18 cellular contexts compared by ENCODE assay signal in the genomic region with DNA sequence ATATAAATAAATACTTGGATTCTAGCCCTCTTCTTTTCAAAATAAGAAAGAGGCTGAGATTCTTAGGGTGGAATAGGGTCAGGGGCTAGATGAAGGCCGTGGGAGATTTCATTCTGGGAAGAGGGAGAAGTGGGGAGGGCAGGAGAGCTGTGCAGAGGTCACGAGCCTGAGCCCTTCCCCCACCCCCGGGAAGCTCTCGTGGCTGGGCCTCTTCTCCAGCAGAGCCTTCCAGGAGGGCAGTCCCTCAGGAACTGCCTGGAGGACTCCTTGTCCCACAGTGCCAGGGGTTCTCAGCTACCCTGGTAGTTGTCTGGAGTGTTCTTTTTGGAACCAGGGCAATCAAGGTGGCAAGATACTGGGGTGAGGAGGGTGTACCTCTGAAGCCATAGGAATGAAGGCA.
DNase-seq lines count a peak whose midpoint lies in the region; ATAC-seq and TF ChIP-seq lines count a peak whose summit lies in the region.
"Had no signal": no experiment of that assay in that cellular context is flagged by ENCODE, and none has a peak within 500 bp of the region (broad histone marks: within the 10 kb centered on the region; RNA-seq: fewer than 3 reads in every experiment).

No MANE protein-coding gene starts in this region.

- no peak overlapping the region for H4K91ac ChIP-seq in IMR-90 (ENCODE audit: insufficient read depth, low read depth, low read length)

- TF ChIP-seq RAD21 in IMR-90 (IDR thresholded peaks at IDR 0.05; ENCODE audit: low read length) = no peak

- H3K4me2 ChIP-seq in IMR-90 (ENCODE audit: low read depth, low read length) = no peak overlapping the region; the same call in 1 of the 2 replicates

- dilution Hi-C loops in IMR-90 (cut with HindIII; ENCODE audit: low sequenced_read_pairs, unreplicated experiment) = no loop called here

- no TSS peak for BruUV-seq in IMR-90 (replicated peaks; lab: Mats Ljungman, UMichigan)

- TF ChIP-seq POLR2A in IMR-90 (IDR thresholded peaks at IDR 0.05; ENCODE audit: low read depth, low read length) (no peak), heart left ventricle (IDR thresholded peaks at IDR 0.05) (no peak)

- H3K14ac ChIP-seq in IMR-90 (replicated peaks; ENCODE audit: low read depth, low read length) = peak overlapping the region; percentile 65; the same call in 1 of the 2 replicates

- no peak overlapping the region for H3K4me3 Mint-ChIP-seq in T-helper 2 cell treated with Interferon-gamma antibody and Interleukin-4, amounts not matched to agents 5 μg/mL and 100 μg/mL, for 36 hours
- H3K4me3 Mint-ChIP-seq: activated B cell treated with CpG ODN at 0.5 μM for 24 hours; CD4-positive, CD25-positive, alpha-beta regulatory T cell; H9; immature natural killer cell had no signal

- no peak overlapping the region for H3K23ac ChIP-seq in IMR-90 (ENCODE audit: low read depth, low read length)

- H3K9me3 Mint-ChIP-seq in T-helper 2 cell treated with Interferon-gamma antibody and Interleukin-4, amounts not matched to agents 5 μg/mL and 100 μg/mL, for 36 hours = no peaks in the 10 kb centered on the region
- H3K9me3 Mint-ChIP-seq: activated B cell treated with CpG ODN at 0.5 μM for 24 hours, H9, immature natural killer cell had no signal

- no peaks in the 10 kb centered on the region; the same call in 1 of the 2 replicates for H3K9me1 ChIP-seq in IMR-90 (ENCODE audit: insufficient read depth, low read length)

- no peak for DNase-seq in IMR-90
- DNase-seq in heart left ventricle = peak; percentile 68 to 80 (median 73)
- DNase-seq in medulla oblongata (ENCODE audit: extremely low spot score) = peak; percentile 52
- DNase-seq in T-helper 2 cell treated with Interferon-gamma antibody and Interleukin-4, amounts not matched to agents 5 μg/mL and 100 μg/mL, for 36 hours (ENCODE audit: low spot score) = no peak
- DNase-seq in NOMO-1 treated with DMSO at 0.1 percent for 48 hours (lab: John Stamatoyannopoulos, UW; ENCODE audit: unreplicated experiment) = no peak
- no peak for DNase-seq in KBM-7
- no peak for DNase-seq in NCI-H1105 (lab: John Stamatoyannopoulos, UW)
- DNase-seq: activated B cell treated with CpG ODN at 0.5 μM for 24 hours; CD4-positive, CD25-positive, alpha-beta regulatory T cell; H9; immature natural killer cell; NCI-H1048; NCI-H2171 treated with DMSO at 0.1 percent for 48 hours; stimulated activated CD4-positive, alpha-beta T cell treated with anti-CD3 and anti-CD28 coated beads, Interleukin-1b, Interleukin-23, amount 100 ng/mL, for 48 hours; T-helper 1 cell; tibial artery had no signal

- H4K8ac ChIP-seq in IMR-90 (ENCODE audit: low read depth in 2 of 2, low read length in 2 of 2) = peak overlapping the region in 1 of 2 experiments; percentile 26; a peak in 1 of 4 replicates

- H3K4me3 ChIP-seq in IMR-90 (ENCODE audit: insufficient read depth, low read depth, low read length) = no peak overlapping the region
- no peak overlapping the region for H3K4me3 ChIP-seq in heart left ventricle
- H3K4me3 ChIP-seq in skeletal muscle tissue (ENCODE audit: low read length in 3 of 3) = no peak overlapping the region
- H3K4me3 ChIP-seq: tibial artery had no signal

- H3K9me3 ChIP-seq in IMR-90 (ENCODE audit: control insufficient read depth, insufficient read depth, low read length) (no peaks in the 10 kb centered on the region), heart left ventricle (no peaks in the 10 kb centered on the region), skeletal muscle tissue (ENCODE audit: control insufficient read depth in 3 of 3, low read length in 3 of 3) (no peaks in the 10 kb centered on the region)
- H3K9me3 ChIP-seq: tibial artery had no signal

- H3K4me1 ChIP-seq in IMR-90 (ENCODE audit: control insufficient read depth, insufficient read depth, low read length) (peaks cover 7% of the 10 kb centered on the region; the same call in 1 of the 2 replicates), heart left ventricle (peaks cover 0 to 68% (median 31%) of the 10 kb centered on the region in 12 donors), skeletal muscle tissue (ENCODE audit: control insufficient read depth in 3 of 3, insufficient read depth in 3 of 3, low read length in 3 of 3) (peaks cover 16 to 35% (median 30%) of the 10 kb centered on the region in 3 donors)

- no peak overlapping the region for H2BK15ac ChIP-seq in IMR-90 (ENCODE audit: low read depth, low read length)

- H3K9ac ChIP-seq in IMR-90 (ENCODE audit: low read depth, low read length) = no peak overlapping the region
- peak overlapping the region in 1 of 3 donors; percentile 18 for H3K9ac ChIP-seq in skeletal muscle tissue (ENCODE audit: low read depth in 1 of 3, low read length in 3 of 3)

- no peak overlapping the region for H2AK9ac ChIP-seq in IMR-90 (replicated peaks; ENCODE audit: low read depth, low read length, poor library complexity)

- H3K27ac Mint-ChIP-seq in T-helper 2 cell treated with Interferon-gamma antibody and Interleukin-4, amounts not matched to agents 5 μg/mL and 100 μg/mL, for 36 hours = no peak overlapping the region
- H3K27ac Mint-ChIP-seq: activated B cell treated with CpG ODN at 0.5 μM for 24 hours had no signal

- CTCF ChIA-PET in IMR-90 (lab: Yijun Ruan, JAX) = no interaction called here

- H3K36me3 ChIP-seq in IMR-90 (ENCODE audit: control insufficient read depth, insufficient read depth, low read length) = no peaks in the 10 kb centered on the region; the same call in 1 of the 2 replicates
- peaks cover 0 to 15% (median 0%) of the 10 kb centered on the region in 9 donors for H3K36me3 ChIP-seq in heart left ventricle
- peaks cover 0 to 8% (median 0%) of the 10 kb centered on the region in 3 donors for H3K36me3 ChIP-seq in skeletal muscle tissue (ENCODE audit: control insufficient read depth in 3 of 3, insufficient read depth in 3 of 3, low read length in 3 of 3)

- peaks cover 24% of the 10 kb centered on the region for H3K4me1 Mint-ChIP-seq in T-helper 2 cell treated with Interferon-gamma antibody and Interleukin-4, amounts not matched to agents 5 μg/mL and 100 μg/mL, for 36 hours (ENCODE audit: low read depth)

- no peak for TF ChIP-seq CTCF in IMR-90 (conservative IDR thresholded peaks at IDR 0.05; ENCODE audit: low read depth, low read length)
- no peak for TF ChIP-seq CTCF in heart left ventricle (IDR thresholded peaks at IDR 0.05)

- H3K56ac ChIP-seq in IMR-90 (ENCODE audit: extremely low read depth, insufficient read depth, low read length) = no peak overlapping the region

- in situ Hi-C loops in IMR-90 (cut with MboI; ENCODE audit: low sequenced_read_pairs) = no loop called here
- in situ Hi-C loops in KBM-7 (cut with MboI; ENCODE audit: low pct_unique_long_range_greater_than_20kb, low sequenced_read_pairs) = no loop called here

- H3K79me1 ChIP-seq in IMR-90 (ENCODE audit: low read depth in 1 of 2, low read length in 2 of 2) = no peaks in the 10 kb centered on the region

- peak overlapping the region; percentile 37 for H2AFZ ChIP-seq in IMR-90 (replicated peaks; ENCODE audit: low read length, poor library complexity)

- H4K5ac ChIP-seq in IMR-90 (ENCODE audit: low read depth, low read length) = peak overlapping the region; percentile 83; the same call in 1 of the 2 replicates

- WGBS in IMR-90 (ENCODE audit: extremely low coverage in 2 of 2, insufficient read length in 1 of 2), 2 experiments = no CpG with 5 or more reads among the region's 4 CpGs
- WGBS in heart left ventricle, 4 donors = 28 to 37% (median 34%) methylated on average over 4 of the region's 4 CpGs

- peak overlapping the region; percentile 62; the same call in 1 of the 2 replicates for H3K18ac ChIP-seq in IMR-90 (ENCODE audit: low read depth, low read length)

- H3K27ac ChIP-seq in IMR-90 (ENCODE audit: insufficient read depth, low read length) (no peak overlapping the region), heart left ventricle (peak overlapping the region; percentile 11 to 88 (median 80)), skeletal muscle tissue (ENCODE audit: low read depth, low read length) (peak overlapping the region; percentile 49)
- H3K27ac ChIP-seq: RWPE1, tibial artery had no signal

- intact Hi-C loops in IMR-90 (cut with micrococcal nuclease) (no loop called here), heart left ventricle (cut with DNase I) (no loop called here)

- no peaks in the 10 kb centered on the region for H3K27me3 Mint-ChIP-seq in T-helper 2 cell treated with Interferon-gamma antibody and Interleukin-4, amounts not matched to agents 5 μg/mL and 100 μg/mL, for 36 hours (ENCODE audit: low read depth)
- H3K27me3 Mint-ChIP-seq: activated B cell treated with CpG ODN at 0.5 μM for 24 hours; CD4-positive, CD25-positive, alpha-beta regulatory T cell had no signal

- peaks cover 3% of the 10 kb centered on the region for H3K36me3 Mint-ChIP-seq in T-helper 2 cell treated with Interferon-gamma antibody and Interleukin-4, amounts not matched to agents 5 μg/mL and 100 μg/mL, for 36 hours (ENCODE audit: low read depth)

- H3K27me3 ChIP-seq in IMR-90 (ENCODE audit: control insufficient read depth, insufficient read depth, low read length) (no peaks in the 10 kb centered on the region), heart left ventricle (no peaks in the 10 kb centered on the region), skeletal muscle tissue (ENCODE audit: control insufficient read depth in 3 of 3, insufficient read depth in 3 of 3, low read length in 3 of 3) (no peaks in the 10 kb centered on the region)
- H3K27me3 ChIP-seq: tibial artery had no signal

- POLR2A ChIA-PET in IMR-90 (lab: Charles Lee; ENCODE audit: unreplicated experiment) = no interaction called here

- H4K20me1 ChIP-seq in IMR-90 (ENCODE audit: insufficient read depth, low read length) = no peaks in the 10 kb centered on the region

- peak overlapping the region; percentile 30 for H2BK120ac ChIP-seq in IMR-90 (ENCODE audit: low read depth, low read length)

- ATAC-seq in IMR-90 (ENCODE audit: low read depth) = no peak
- peak; percentile 57 to 75 (median 62) for ATAC-seq in heart left ventricle

- no peak overlapping the region for H2BK5ac ChIP-seq in IMR-90 (ENCODE audit: low read depth, low read length, poor library complexity, severe bottlenecking)

- no peak overlapping the region; the same call in 1 of the 2 replicates for H3K4ac ChIP-seq in IMR-90 (ENCODE audit: low read depth, low read length)

- H2BK20ac ChIP-seq in IMR-90 (ENCODE audit: low read depth, low read length) = no peak overlapping the region

- no peak overlapping the region; the same call in 1 of the 2 replicates for H2AK5ac ChIP-seq in IMR-90 (ENCODE audit: low read depth, low read length)

TF ChIP-seq in IMR-90, 13 proteins besides CTCF, POLR2A, EP300 and RAD21 (continues in another document):
- TF ChIP-seq FOS (IDR thresholded peaks at IDR 0.05; ENCODE audit: low read depth, low read length) (no peak), ELK1 (IDR thresholded peaks at IDR 0.05; ENCODE audit: borderline replicate concordance, low read depth, low read length) (no peak)

Comparison
In these comparisons a context has a peak if more than half of its experiments do, and no peak if none do; other contexts are left out.
1. DNase-seq: peak in heart left ventricle (5 of 5) and medulla oblongata (single experiment); none in IMR-90 (single experiment), T-helper 2 cell treated with Interferon-gamma antibody and Interleukin-4, amounts not matched to agents 5 μg/mL and 100 μg/mL, for 36 hours (single experiment), NOMO-1 treated with DMSO at 0.1 percent for 48 hours (single experiment), KBM-7 (single experiment) and NCI-H1105 (single experiment).